1 cellular context compared by ENCODE assay signal in genomic region chr1:27556435-27556780, GRCh38.
TF ChIP-seq lines count a peak whose summit lies in the region.

No MANE protein-coding gene starts in this region.

TF ChIP-seq in K562, 482 proteins besides CTCF, POLR2A, EP300 and RAD21 (continued from another document and continues in another):
- no peak for TF ChIP-seq ZKSCAN8 (CRISPR knock-in tag; IDR thresholded peaks at IDR 0.05)
- TF ChIP-seq HNRNPH1 (optimal IDR thresholded peaks at IDR 0.05; ENCODE audit: low read depth, low read length): no peak
- TF ChIP-seq ZNF408 (CRISPR knock-in tag; IDR thresholded peaks at IDR 0.05; ENCODE audit: low read depth): no peak
- TF ChIP-seq ZNF239 (CRISPR knock-in tag; IDR thresholded peaks at IDR 0.05): no peak
- TF ChIP-seq NBN (IDR thresholded peaks at IDR 0.05; ENCODE audit: low read depth): 0 out of 2 replicates have a peak, but pooled peaks have one; percentile 34
- peak; percentile 92 for TF ChIP-seq HDAC2 (IDR thresholded peaks at IDR 0.05)
- TF ChIP-seq SMARCA5 (IDR thresholded peaks at IDR 0.05): peak; percentile 94
- TF ChIP-seq, protein P1, sequence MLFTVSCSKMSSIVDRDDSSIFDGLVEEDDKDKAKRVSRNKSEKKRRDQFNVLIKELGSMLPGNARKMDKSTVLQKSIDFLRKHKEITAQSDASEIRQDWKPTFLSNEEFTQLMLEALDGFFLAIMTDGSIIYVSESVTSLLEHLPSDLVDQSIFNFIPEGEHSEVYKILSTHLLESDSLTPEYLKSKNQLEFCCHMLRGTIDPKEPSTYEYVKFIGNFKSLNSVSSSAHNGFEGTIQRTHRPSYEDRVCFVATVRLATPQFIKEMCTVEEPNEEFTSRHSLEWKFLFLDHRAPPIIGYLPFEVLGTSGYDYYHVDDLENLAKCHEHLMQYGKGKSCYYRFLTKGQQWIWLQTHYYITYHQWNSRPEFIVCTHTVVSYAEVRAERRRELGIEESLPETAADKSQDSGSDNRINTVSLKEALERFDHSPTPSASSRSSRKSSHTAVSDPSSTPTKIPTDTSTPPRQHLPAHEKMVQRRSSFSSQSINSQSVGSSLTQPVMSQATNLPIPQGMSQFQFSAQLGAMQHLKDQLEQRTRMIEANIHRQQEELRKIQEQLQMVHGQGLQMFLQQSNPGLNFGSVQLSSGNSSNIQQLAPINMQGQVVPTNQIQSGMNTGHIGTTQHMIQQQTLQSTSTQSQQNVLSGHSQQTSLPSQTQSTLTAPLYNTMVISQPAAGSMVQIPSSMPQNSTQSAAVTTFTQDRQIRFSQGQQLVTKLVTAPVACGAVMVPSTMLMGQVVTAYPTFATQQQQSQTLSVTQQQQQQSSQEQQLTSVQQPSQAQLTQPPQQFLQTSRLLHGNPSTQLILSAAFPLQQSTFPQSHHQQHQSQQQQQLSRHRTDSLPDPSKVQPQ (CRISPR knock-in tag; IDR thresholded peaks at IDR 0.05; ENCODE audit: borderline replicate concordance): no peak
- TF ChIP-seq, protein P2, sequence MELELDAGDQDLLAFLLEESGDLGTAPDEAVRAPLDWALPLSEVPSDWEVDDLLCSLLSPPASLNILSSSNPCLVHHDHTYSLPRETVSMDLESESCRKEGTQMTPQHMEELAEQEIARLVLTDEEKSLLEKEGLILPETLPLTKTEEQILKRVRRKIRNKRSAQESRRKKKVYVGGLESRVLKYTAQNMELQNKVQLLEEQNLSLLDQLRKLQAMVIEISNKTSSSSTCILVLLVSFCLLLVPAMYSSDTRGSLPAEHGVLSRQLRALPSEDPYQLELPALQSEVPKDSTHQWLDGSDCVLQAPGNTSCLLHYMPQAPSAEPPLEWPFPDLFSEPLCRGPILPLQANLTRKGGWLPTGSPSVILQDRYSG (tag; conservative IDR thresholded peaks at IDR 0.05; ENCODE audit: low read depth): no peak
- peak; percentile 66 for TF ChIP-seq ZEB2 (IDR thresholded peaks at IDR 0.05)
- TF ChIP-seq JUND (IDR thresholded peaks at IDR 0.05; ENCODE audit: borderline replicate concordance, low read depth, low read length): no peak
- 0 out of 3 replicates have a peak, but pooled peaks have one; percentile 31 for TF ChIP-seq JUND (tag; IDR thresholded peaks at IDR 0.05; ENCODE audit: borderline replicate concordance, low read depth, low read length)
- TF ChIP-seq, protein P3, sequence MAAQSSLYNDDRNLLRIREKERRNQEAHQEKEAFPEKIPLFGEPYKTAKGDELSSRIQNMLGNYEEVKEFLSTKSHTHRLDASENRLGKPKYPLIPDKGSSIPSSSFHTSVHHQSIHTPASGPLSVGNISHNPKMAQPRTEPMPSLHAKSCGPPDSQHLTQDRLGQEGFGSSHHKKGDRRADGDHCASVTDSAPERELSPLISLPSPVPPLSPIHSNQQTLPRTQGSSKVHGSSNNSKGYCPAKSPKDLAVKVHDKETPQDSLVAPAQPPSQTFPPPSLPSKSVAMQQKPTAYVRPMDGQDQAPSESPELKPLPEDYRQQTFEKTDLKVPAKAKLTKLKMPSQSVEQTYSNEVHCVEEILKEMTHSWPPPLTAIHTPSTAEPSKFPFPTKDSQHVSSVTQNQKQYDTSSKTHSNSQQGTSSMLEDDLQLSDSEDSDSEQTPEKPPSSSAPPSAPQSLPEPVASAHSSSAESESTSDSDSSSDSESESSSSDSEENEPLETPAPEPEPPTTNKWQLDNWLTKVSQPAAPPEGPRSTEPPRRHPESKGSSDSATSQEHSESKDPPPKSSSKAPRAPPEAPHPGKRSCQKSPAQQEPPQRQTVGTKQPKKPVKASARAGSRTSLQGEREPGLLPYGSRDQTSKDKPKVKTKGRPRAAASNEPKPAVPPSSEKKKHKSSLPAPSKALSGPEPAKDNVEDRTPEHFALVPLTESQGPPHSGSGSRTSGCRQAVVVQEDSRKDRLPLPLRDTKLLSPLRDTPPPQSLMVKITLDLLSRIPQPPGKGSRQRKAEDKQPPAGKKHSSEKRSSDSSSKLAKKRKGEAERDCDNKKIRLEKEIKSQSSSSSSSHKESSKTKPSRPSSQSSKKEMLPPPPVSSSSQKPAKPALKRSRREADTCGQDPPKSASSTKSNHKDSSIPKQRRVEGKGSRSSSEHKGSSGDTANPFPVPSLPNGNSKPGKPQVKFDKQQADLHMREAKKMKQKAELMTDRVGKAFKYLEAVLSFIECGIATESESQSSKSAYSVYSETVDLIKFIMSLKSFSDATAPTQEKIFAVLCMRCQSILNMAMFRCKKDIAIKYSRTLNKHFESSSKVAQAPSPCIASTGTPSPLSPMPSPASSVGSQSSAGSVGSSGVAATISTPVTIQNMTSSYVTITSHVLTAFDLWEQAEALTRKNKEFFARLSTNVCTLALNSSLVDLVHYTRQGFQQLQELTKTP (IDR thresholded peaks at IDR 0.05; ENCODE audit: low read depth in 1 of 2, partially characterized antibody in 2 of 2): peak in 1 of 2 experiments; percentile 45
- no peak for TF ChIP-seq TAF1 (IDR thresholded peaks at IDR 0.05; ENCODE audit: control insufficient read depth, extremely low read depth, insufficient read depth, low read length, severe bottlenecking)
- 0 out of 4 replicates have a peak, but pooled peaks of 1 of the 2 experiments have one; percentile 34 for TF ChIP-seq HDAC1 (IDR thresholded peaks at IDR 0.05)
- no peak for TF ChIP-seq FIP1L1 (IDR thresholded peaks at IDR 0.05; ENCODE audit: low read depth, low read length, poor library complexity, severe bottlenecking)
- TF ChIP-seq ZBTB12 (CRISPR knock-in tag; IDR thresholded peaks at IDR 0.05): no peak
- TF ChIP-seq PPARD (CRISPR knock-in tag; IDR thresholded peaks at IDR 0.05): no peak
- TF ChIP-seq, protein P4, sequence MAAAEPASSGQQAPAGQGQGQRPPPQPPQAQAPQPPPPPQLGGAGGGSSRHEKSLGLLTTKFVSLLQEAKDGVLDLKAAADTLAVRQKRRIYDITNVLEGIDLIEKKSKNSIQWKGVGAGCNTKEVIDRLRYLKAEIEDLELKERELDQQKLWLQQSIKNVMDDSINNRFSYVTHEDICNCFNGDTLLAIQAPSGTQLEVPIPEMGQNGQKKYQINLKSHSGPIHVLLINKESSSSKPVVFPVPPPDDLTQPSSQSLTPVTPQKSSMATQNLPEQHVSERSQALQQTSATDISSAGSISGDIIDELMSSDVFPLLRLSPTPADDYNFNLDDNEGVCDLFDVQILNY (CRISPR knock-in tag; IDR thresholded peaks at IDR 0.05): no peak
- TF ChIP-seq CREB3L1 (IDR thresholded peaks at IDR 0.05; ENCODE audit: borderline replicate concordance, low read depth): 0 out of 2 replicates have a peak, but pooled peaks have one; percentile 28
- TF ChIP-seq, protein P5, sequence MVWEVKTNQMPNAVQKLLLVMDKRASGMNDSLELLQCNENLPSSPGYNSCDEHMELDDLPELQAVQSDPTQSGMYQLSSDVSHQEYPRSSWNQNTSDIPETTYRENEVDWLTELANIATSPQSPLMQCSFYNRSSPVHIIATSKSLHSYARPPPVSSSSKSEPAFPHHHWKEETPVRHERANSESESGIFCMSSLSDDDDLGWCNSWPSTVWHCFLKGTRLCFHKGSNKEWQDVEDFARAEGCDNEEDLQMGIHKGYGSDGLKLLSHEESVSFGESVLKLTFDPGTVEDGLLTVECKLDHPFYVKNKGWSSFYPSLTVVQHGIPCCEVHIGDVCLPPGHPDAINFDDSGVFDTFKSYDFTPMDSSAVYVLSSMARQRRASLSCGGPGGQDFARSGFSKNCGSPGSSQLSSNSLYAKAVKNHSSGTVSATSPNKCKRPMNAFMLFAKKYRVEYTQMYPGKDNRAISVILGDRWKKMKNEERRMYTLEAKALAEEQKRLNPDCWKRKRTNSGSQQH (CRISPR knock-in tag; IDR thresholded peaks at IDR 0.05): no peak
- TF ChIP-seq U2AF1 (optimal IDR thresholded peaks at IDR 0.05; ENCODE audit: low read depth, low read length): no peak
- TF ChIP-seq MEIS2 (IDR thresholded peaks at IDR 0.05; ENCODE audit: partially characterized antibody): peak; percentile 73
- TF ChIP-seq HDGF (IDR thresholded peaks at IDR 0.05): peak; percentile 91; the same call in 1 of the 2 replicates
- TF ChIP-seq ARNT (IDR thresholded peaks at IDR 0.05): peak in 1 of 2 experiments; percentile 74; a peak in 2 of 4 replicates
- no peak for TF ChIP-seq HDAC6 (IDR thresholded peaks at IDR 0.05; ENCODE audit: low read depth, low read length)
- peak; percentile 43; the same call in 1 of the 2 replicates for TF ChIP-seq THRAP3 (IDR thresholded peaks at IDR 0.05; ENCODE audit: borderline replicate concordance)
- TF ChIP-seq GATAD2A (IDR thresholded peaks at IDR 0.05): no peak
- TF ChIP-seq ELF1 (tag; IDR thresholded peaks at IDR 0.05): no peak
- TF ChIP-seq ZNF696 (CRISPR knock-in tag; conservative IDR thresholded peaks at IDR 0.05): no peak
- no peak for TF ChIP-seq MYBL2 (IDR thresholded peaks at IDR 0.05; ENCODE audit: low read depth)
- no peak for TF ChIP-seq MYBL2 (CRISPR knock-in tag; IDR thresholded peaks at IDR 0.05; ENCODE audit: borderline replicate concordance)
- TF ChIP-seq MAFK (IDR thresholded peaks at IDR 0.05; ENCODE audit: low read length): 0 out of 2 replicates have a peak, but pooled peaks have one; percentile 17
- TF ChIP-seq, protein P6, sequence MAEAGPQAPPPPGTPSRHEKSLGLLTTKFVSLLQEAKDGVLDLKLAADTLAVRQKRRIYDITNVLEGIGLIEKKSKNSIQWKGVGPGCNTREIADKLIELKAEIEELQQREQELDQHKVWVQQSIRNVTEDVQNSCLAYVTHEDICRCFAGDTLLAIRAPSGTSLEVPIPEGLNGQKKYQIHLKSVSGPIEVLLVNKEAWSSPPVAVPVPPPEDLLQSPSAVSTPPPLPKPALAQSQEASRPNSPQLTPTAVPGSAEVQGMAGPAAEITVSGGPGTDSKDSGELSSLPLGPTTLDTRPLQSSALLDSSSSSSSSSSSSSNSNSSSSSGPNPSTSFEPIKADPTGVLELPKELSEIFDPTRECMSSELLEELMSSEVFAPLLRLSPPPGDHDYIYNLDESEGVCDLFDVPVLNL (CRISPR knock-in tag; IDR thresholded peaks at IDR 0.05; ENCODE audit: low read depth): 0 out of 2 replicates have a peak, but pooled peaks have one; percentile 34
- peak; percentile 59 for TF ChIP-seq BRD9 (IDR thresholded peaks at IDR 0.05; ENCODE audit: low read depth, partially characterized antibody)
- 0 out of 2 replicates have a peak, but pooled peaks have one; percentile 26 for TF ChIP-seq RNF219 (CRISPR knock-in tag; IDR thresholded peaks at IDR 0.05)
- TF ChIP-seq ADNP (tag; IDR thresholded peaks at IDR 0.05): 0 out of 2 replicates have a peak, but pooled peaks have one; percentile 30
- no peak for TF ChIP-seq SUPT5H (IDR thresholded peaks at IDR 0.05)
- TF ChIP-seq ZNF707 (CRISPR knock-in tag; conservative IDR thresholded peaks at IDR 0.05): no peak
- 0 out of 4 replicates have a peak, but pooled peaks of 1 of the 2 experiments have one; percentile 25 for TF ChIP-seq TRIM24 (IDR thresholded peaks at IDR 0.05)
- TF ChIP-seq CREBBP (IDR thresholded peaks at IDR 0.05; ENCODE audit: low read depth, low read length): no peak
- no peak for TF ChIP-seq HNRNPUL1 (IDR thresholded peaks at IDR 0.05; ENCODE audit: low read length)
- peak; percentile 59; the same call in 1 of the 2 replicates for TF ChIP-seq GABPB1 (CRISPR knock-in tag; IDR thresholded peaks at IDR 0.05)
- TF ChIP-seq PHB (CRISPR knock-in tag; IDR thresholded peaks at IDR 0.05): no peak; the same call in 1 of the 2 replicates
- peak; percentile 77 to 90 for TF ChIP-seq KDM1A (IDR thresholded peaks at IDR 0.05)
- no peak for TF ChIP-seq TCF15 (CRISPR knock-in tag; IDR thresholded peaks at IDR 0.05)
- no peak for TF ChIP-seq ZNF124 (CRISPR knock-in tag; IDR thresholded peaks at IDR 0.05)
- no peak for TF ChIP-seq HMG20B (CRISPR knock-in tag; IDR thresholded peaks at IDR 0.05)
- TF ChIP-seq ERF (CRISPR knock-in tag; IDR thresholded peaks at IDR 0.05): no peak
- TF ChIP-seq, protein P7, sequence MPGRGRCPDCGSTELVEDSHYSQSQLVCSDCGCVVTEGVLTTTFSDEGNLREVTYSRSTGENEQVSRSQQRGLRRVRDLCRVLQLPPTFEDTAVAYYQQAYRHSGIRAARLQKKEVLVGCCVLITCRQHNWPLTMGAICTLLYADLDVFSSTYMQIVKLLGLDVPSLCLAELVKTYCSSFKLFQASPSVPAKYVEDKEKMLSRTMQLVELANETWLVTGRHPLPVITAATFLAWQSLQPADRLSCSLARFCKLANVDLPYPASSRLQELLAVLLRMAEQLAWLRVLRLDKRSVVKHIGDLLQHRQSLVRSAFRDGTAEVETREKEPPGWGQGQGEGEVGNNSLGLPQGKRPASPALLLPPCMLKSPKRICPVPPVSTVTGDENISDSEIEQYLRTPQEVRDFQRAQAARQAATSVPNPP (IDR thresholded peaks at IDR 0.05; ENCODE audit: borderline replicate concordance, insufficient read depth, insufficient read length): no peak
- TF ChIP-seq C11orf30 (IDR thresholded peaks at IDR 0.05; ENCODE audit: low read depth): no peak
